8 cellular contexts compared by ENCODE assay signal in the genomic region with DNA sequence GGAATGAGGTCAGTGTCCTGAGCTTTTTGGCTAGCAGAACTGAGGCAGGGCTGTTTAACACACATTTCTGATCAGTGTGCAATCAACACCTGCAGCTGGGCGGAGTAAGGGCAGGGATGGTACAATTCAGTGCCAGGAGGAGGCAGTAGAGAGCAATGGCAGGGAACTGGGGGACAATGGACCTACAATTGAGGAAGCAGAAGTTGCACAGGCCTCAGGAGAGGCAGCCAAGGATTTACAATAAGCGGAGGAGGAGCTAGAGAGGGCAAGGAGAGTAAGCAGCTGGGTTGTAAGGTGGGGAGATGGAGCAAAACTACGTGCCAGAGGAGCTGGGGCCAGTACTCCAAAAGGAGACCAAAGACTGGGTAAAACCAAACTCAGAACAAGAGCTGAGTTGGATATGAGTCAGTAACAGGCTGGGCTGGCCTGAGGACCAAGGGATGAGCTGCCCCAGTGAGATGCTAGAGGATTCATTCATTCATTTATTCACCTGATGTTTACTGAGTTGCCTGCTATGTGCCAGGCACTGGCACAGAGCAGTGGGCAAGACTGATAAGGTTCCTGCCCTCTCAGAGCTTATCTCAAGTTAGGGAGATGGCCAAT. TPM values are rescaled to one million over a fixed set of nuclear protein-coding genes. Genes with fewer than 3 reads are reported as not detected.
DNase-seq lines count a peak whose midpoint lies in the region; ATAC-seq and TF ChIP-seq lines count a peak whose summit lies in the region.

No MANE protein-coding gene starts in this region.

- H3K4me3 ChIP-seq in ascending aorta, result no peak overlapping the region

- no peaks in the 10 kb centered on the region for H3K27me3 ChIP-seq in ascending aorta

- 0 out of 2 replicates have a peak, but pooled peaks have one; percentile 27 for TF ChIP-seq POLR2A in Raji (IDR thresholded peaks at IDR 0.05; ENCODE audit: insufficient read depth, low read depth, low read length)

- DNase-seq in Daoy (ENCODE audit: low read depth) (peak; percentile 49), ascending aorta (ENCODE audit: low spot score in 2 of 2) (no peak), immature natural killer cell (peak; percentile 28 to 44 (median 28)), cerebellum (ENCODE audit: low spot score) (no peak)
- peak; percentile 64 for DNase-seq in stimulated activated naive B cell treated with anti-CD40 and anti-IgM and Interleukin-4, amounts not matched to agents 10 μg/mL and 1 μg/mL and 100 μg/mL, for 72 hours

- peaks cover 48 to 72% of the 10 kb centered on the region in 2 donors for H3K36me3 ChIP-seq in ascending aorta

- H3K9me3 ChIP-seq in ascending aorta, result no peaks in the 10 kb centered on the region

- intact Hi-C loops in ascending aorta (cut with DNase I), result loop anchor here (10.0 kb wide), 1 partner anchor 104 kb away; a partner anchor contains a TSS

- no peaks in the 10 kb centered on the region for H3K4me1 ChIP-seq in ascending aorta

- H3K4me1 Mint-ChIP-seq in immature natural killer cell, result peaks cover 5 to 9% of the 10 kb centered on the region in 2 donors
- peaks cover 27 to 37% of the 10 kb centered on the region in 2 donors for H3K4me1 Mint-ChIP-seq in stimulated activated naive B cell treated with anti-CD40 and anti-IgM and Interleukin-4, amounts not matched to agents 10 μg/mL and 1 μg/mL and 100 μg/mL, for 72 hours

- ATAC-seq in HG02571 (IDR thresholded peaks at IDR 0.05; ENCODE audit: unreplicated experiment), result peak; percentile 64
- ATAC-seq in stimulated activated naive B cell treated with anti-CD40 and anti-IgM and Interleukin-4, amounts not matched to agents 10 μg/mL and 1 μg/mL and 100 μg/mL, for 72 hours (replicated peaks), result peak; percentile 86 to 91
- ATAC-seq in HG03342 (IDR thresholded peaks at IDR 0.05; ENCODE audit: unreplicated experiment), result no peak

- H3K9me3 Mint-ChIP-seq in immature natural killer cell, result no peaks in the 10 kb centered on the region
- no peaks in the 10 kb centered on the region for H3K9me3 Mint-ChIP-seq in stimulated activated naive B cell treated with anti-CD40 and anti-IgM and Interleukin-4, amounts not matched to agents 10 μg/mL and 1 μg/mL and 100 μg/mL, for 72 hours

- H3K27me3 Mint-ChIP-seq in immature natural killer cell (ENCODE audit: low read depth in 3 of 3), result peaks cover 0 to 6% (median 0%) of the 10 kb centered on the region in 3 donors
- no peaks in the 10 kb centered on the region for H3K27me3 Mint-ChIP-seq in stimulated activated naive B cell treated with anti-CD40 and anti-IgM and Interleukin-4, amounts not matched to agents 10 μg/mL and 1 μg/mL and 100 μg/mL, for 72 hours

- no peak overlapping the region for H3K4me3 Mint-ChIP-seq in immature natural killer cell
- no peak overlapping the region for H3K4me3 Mint-ChIP-seq in stimulated activated naive B cell treated with anti-CD40 and anti-IgM and Interleukin-4, amounts not matched to agents 10 μg/mL and 1 μg/mL and 100 μg/mL, for 72 hours

- peak; percentile 40 to 50 (median 42) for TF ChIP-seq CTCF in ascending aorta (IDR thresholded peaks at IDR 0.05)

- H3K27ac ChIP-seq in ascending aorta, result no peak overlapping the region

- peaks cover 14 to 17% (median 15%) of the 10 kb centered on the region in 3 donors for H3K36me3 Mint-ChIP-seq in immature natural killer cell
- peaks cover 16 to 34% of the 10 kb centered on the region in 2 donors for H3K36me3 Mint-ChIP-seq in stimulated activated naive B cell treated with anti-CD40 and anti-IgM and Interleukin-4, amounts not matched to agents 10 μg/mL and 1 μg/mL and 100 μg/mL, for 72 hours

- peak overlapping the region in 3 of 6 donors; percentile 23 to 65 (median 57) for H3K27ac Mint-ChIP-seq in immature natural killer cell
- H3K27ac Mint-ChIP-seq in stimulated activated naive B cell treated with anti-CD40 and anti-IgM and Interleukin-4, amounts not matched to agents 10 μg/mL and 1 μg/mL and 100 μg/mL, for 72 hours, result peak overlapping the region; percentile 59

RNA-seq across cellular contexts. Expression of a gene that starts 10.4 kb away (rescaled TPM):
- 108 and 110 TPM in 2 replicates for total RNA-seq in Daoy (2014; rRNA removed; shearing (Covaris generic))
- 30.4 TPM for total RNA-seq in ascending aorta
- polyA plus RNA-seq in immature natural killer cell, result 10 to 100 TPM; 31.2 to 52.9 (median 39.9) TPM
- 11.9 TPM for total RNA-seq in cerebellum

RNA-seq across cellular contexts. Expression of a gene that starts 14.3 kb away (rescaled TPM):
- total RNA-seq in Daoy (2014; rRNA removed; shearing (Covaris generic)), result 20.5 and 27.0 TPM in 2 replicates
- total RNA-seq in ascending aorta (7.3 TPM), cerebellum (9.8 TPM)
- polyA plus RNA-seq in immature natural killer cell, result 10 to 100 TPM; 32.8 to 57.9 (median 36.2) TPM

RNA-seq across cellular contexts. Expression of a gene that starts 20.0 kb away (rescaled TPM):
- total RNA-seq in Daoy (2014; rRNA removed; shearing (Covaris generic)), result 103 and 113 TPM in 2 replicates
- total RNA-seq in ascending aorta (127 TPM), cerebellum (21.1 TPM)
- 100 to 1,000 TPM in 2 of 3 donors, 10 to 100 TPM in 1; 91.9 to 142 (median 117) TPM for polyA plus RNA-seq in immature natural killer cell

RNA-seq across cellular contexts. Expression of a gene that starts 32.7 kb away (rescaled TPM):
- total RNA-seq in Daoy (2014; rRNA removed; shearing (Covaris generic)), result 131 TPM in 2 replicates
- total RNA-seq in ascending aorta, result 60.1 TPM
- 10 to 100 TPM; 62.5 to 89.2 (median 82.4) TPM for polyA plus RNA-seq in immature natural killer cell
- 46.5 TPM for total RNA-seq in cerebellum

RNA-seq across cellular contexts. Expression of a gene that starts 57.2 kb away (rescaled TPM):
- total RNA-seq in Daoy (2014; rRNA removed; shearing (Covaris generic)), result 17.0 and 21.6 TPM in 2 replicates
- total RNA-seq in ascending aorta, result 11.1 TPM
- polyA plus RNA-seq in immature natural killer cell, result 10 to 100 TPM; 24.3 to 27.7 (median 26.1) TPM
- total RNA-seq in cerebellum, result 11.9 TPM

Comparison
In these comparisons a context has a peak if more than half of its experiments do, and no peak if none do; other contexts are left out.
1. DNase-seq: peak in Daoy (single experiment), immature natural killer cell (3 of 3) and stimulated activated naive B cell treated with anti-CD40 and anti-IgM and Interleukin-4, amounts not matched to agents 10 μg/mL and 1 μg/mL and 100 μg/mL, for 72 hours (single experiment); none in ascending aorta (0 of 2) and cerebellum (single experiment).